Comparison of ENCODE assay signal across 8 cellular contexts in genomic region chr1:15526021-15526489, GRCh38. TPM values are rescaled to one million over a fixed set of nuclear protein-coding genes. Genes with fewer than 3 reads are reported as not detected.
DNase-seq lines count a peak whose midpoint lies in the region; ATAC-seq and TF ChIP-seq lines count a peak whose summit lies in the region.

No MANE protein-coding gene starts in this region.

- H3K27me3 ChIP-seq in adrenal gland (no peaks in the 10 kb centered on the region), tibial artery (no peaks in the 10 kb centered on the region)

- WGBS in adrenal gland, 4 donors, result 6 to 9% (median 8%) methylated on average over 9 of the region's 9 CpGs
- WGBS in lower leg skin, 2 donors, result 8 to 10% methylated on average over 9 of the region's 9 CpGs

- intact Hi-C loops in adrenal gland (cut with DNase I), result no loop called here
- intact Hi-C loops in lower leg skin (cut with DNase I; ENCODE audit: low total_unique reads), result loop anchor here (5.0 kb wide), 1 partner anchor 231 kb away; the partner anchor contains the start of gene FBLIM1
- intact Hi-C loops in tibial artery (cut with DNase I; ENCODE audit: low total_unique reads), result no loop called here

- peak overlapping the region; percentile 91 for H3K4me3 Mint-ChIP-seq in activated T-cell treated with anti-CD3 and anti-CD28 coated beads, Interleukin-2, amount 50 U/mL, for 24 hours

- H3K4me3 ChIP-seq in adrenal gland, result peak overlapping the region in 1 of 4 donors; percentile 97
- H3K4me3 ChIP-seq in lower leg skin (ENCODE audit: low read depth, poor library complexity, severe bottlenecking), result peak overlapping the region; percentile 9
- peak overlapping the region; percentile 79 to 99 for H3K4me3 ChIP-seq in tibial artery

- H3K36me3 Mint-ChIP-seq in activated T-cell treated with anti-CD3 and anti-CD28 coated beads, Interleukin-2, amount 50 U/mL, for 24 hours (ENCODE audit: low read depth), result peaks cover 13% of the 10 kb centered on the region

- H3K27ac ChIP-seq in adrenal gland (peak overlapping the region; percentile 66 to 100 (median 94)), tibial artery (peak overlapping the region; percentile 87 to 94)

- H3K9me3 ChIP-seq in adrenal gland (replicated peaks in 1 of 3) (no peaks in the 10 kb centered on the region), tibial artery (no peaks in the 10 kb centered on the region)

- H3K36me3 ChIP-seq in adrenal gland (replicated peaks in 1 of 2) (no peaks in the 10 kb centered on the region), tibial artery (peaks cover 0 to 13% (median 7%) of the 10 kb centered on the region in 3 donors)

- H3K4me1 ChIP-seq in adrenal gland (replicated peaks in 1 of 2) (peaks cover 21 to 39% of the 10 kb centered on the region in 2 donors), tibial artery (peaks cover 0 to 36% (median 28%) of the 10 kb centered on the region in 4 donors)

- H3K4me1 Mint-ChIP-seq in activated T-cell treated with anti-CD3 and anti-CD28 coated beads, Interleukin-2, amount 50 U/mL, for 24 hours (ENCODE audit: low read depth), result peaks cover 59% of the 10 kb centered on the region

- ATAC-seq in HG03135 (IDR thresholded peaks at IDR 0.05; ENCODE audit: unreplicated experiment), result no peak

- no peaks in the 10 kb centered on the region for H3K27me3 Mint-ChIP-seq in activated T-cell treated with anti-CD3 and anti-CD28 coated beads, Interleukin-2, amount 50 U/mL, for 24 hours

- TF ChIP-seq POLR2A in adrenal gland (IDR thresholded peaks at IDR 0.05), result no peak
- no peak for TF ChIP-seq POLR2A in lower leg skin (IDR thresholded peaks at IDR 0.05)

- no peak for DNase-seq in activated T-cell treated with anti-CD3 and anti-CD28 coated beads, Interleukin-2, amount 50 U/mL, for 24 hours
- no peak for DNase-seq in activated T-cell treated with anti-CD3 and anti-CD28 coated beads, Interleukin-2, amount 50 U/mL, for 1 hour
- DNase-seq in adrenal gland (peak in 5 of 7 donors; percentile 35 to 74 (median 63)), lower leg skin (ENCODE audit: low spot score in 2 of 2) (peak; percentile 27 to 82), tibial artery (peak; percentile 33 to 71), NOMO-1 treated with DMSO at 0.1 percent for 48 hours (lab: John Stamatoyannopoulos, UW; ENCODE audit: unreplicated experiment) (no peak), islet precursor cell (no peak)

- TF ChIP-seq CTCF in adrenal gland (IDR thresholded peaks at IDR 0.05), result no peak
- TF ChIP-seq CTCF in lower leg skin (IDR thresholded peaks at IDR 0.05), result no peak
- no peak for TF ChIP-seq CTCF in tibial artery (IDR thresholded peaks at IDR 0.05)

- no peaks in the 10 kb centered on the region for H3K9me3 Mint-ChIP-seq in activated T-cell treated with anti-CD3 and anti-CD28 coated beads, Interleukin-2, amount 50 U/mL, for 24 hours

- H3K27ac Mint-ChIP-seq in activated T-cell treated with anti-CD3 and anti-CD28 coated beads, Interleukin-2, amount 50 U/mL, for 24 hours, result peak overlapping the region; percentile 100

RNA-seq across cellular contexts. Expression of gene DNAJC16, which starts 0.6 kb away (rescaled TPM):
- total RNA-seq in adrenal gland (10 to 100 TPM; 12.2 to 34.0 (median 24.0) TPM), lower leg skin (10 to 100 TPM; 14.3 to 20.0 (median 19.7) TPM)
- 10 to 100 TPM in 1 of 3 donors, 1 to 10 TPM in 2; 4.8 to 13.6 (median 8.0) TPM for polyA plus RNA-seq in adrenal gland

RNA-seq across cellular contexts. Expression of gene CASP9, which starts 2.0 kb away (rescaled TPM):
- total RNA-seq in adrenal gland, result 10 to 100 TPM; 16.1 to 89.8 (median 22.6) TPM
- polyA plus RNA-seq in adrenal gland, result 10 to 100 TPM; 55.7 to 63.6 (median 62.5) TPM
- 1 to 10 TPM; 4.9 to 8.5 (median 6.5) TPM for total RNA-seq in lower leg skin

RNA-seq across cellular contexts. Expression of gene CELA2B, which starts 50.2 kb away (rescaled TPM):
- total RNA-seq in adrenal gland, result 10 to 100 TPM in 4 of 8 donors, 1 to 10 TPM in 2, not detected in 2; 2.0 to 28.1 (median 11.5) TPM
- 1 to 10 TPM in 2 of 3 donors, not detected in 1; 6.0 to 6.8 TPM for polyA plus RNA-seq in adrenal gland
- under 1 TPM in 1 of 4 donors, not detected in 3; 0.49 TPM for total RNA-seq in lower leg skin

RNA-seq across cellular contexts. Expression of gene AGMAT, which starts 58.8 kb away (rescaled TPM):
- total RNA-seq in adrenal gland (1 to 10 TPM in 7 of 8 donors, under 1 TPM in 1; 0.37 to 4.0 (median 1.5) TPM), lower leg skin (under 1 TPM in 1 of 4 donors, not detected in 3; 0.54 TPM)
- 1 to 10 TPM in 1 of 3 donors, under 1 TPM in 2; 0.16 to 5.6 (median 0.30) TPM for polyA plus RNA-seq in adrenal gland

Comparison
In these comparisons a context has a peak if more than half of its experiments do, and no peak if none do; other contexts are left out.
1. DNase-seq: peak in adrenal gland (5 of 7), lower leg skin (2 of 2) and tibial artery (2 of 2); none in activated T-cell treated with anti-CD3 and anti-CD28 coated beads, Interleukin-2, amount 50 U/mL, for 24 hours (single experiment), activated T-cell treated with anti-CD3 and anti-CD28 coated beads, Interleukin-2, amount 50 U/mL, for 1 hour (single experiment), NOMO-1 treated with DMSO at 0.1 percent for 48 hours (single experiment) and islet precursor cell (single experiment).